33 cellular contexts compared by ENCODE assay signal in genomic region chr5:86885011-86885410, GRCh38.
DNase-seq lines count a peak whose midpoint lies in the region; ATAC-seq and TF ChIP-seq lines count a peak whose summit lies in the region.
"Had no signal": no experiment of that assay in that cellular context is flagged by ENCODE, and none has a peak within 500 bp of the region (broad histone marks: within the 10 kb centered on the region; RNA-seq: fewer than 3 reads in every experiment).

No MANE protein-coding gene starts in this region.

- H3K4me1 ChIP-seq in trophoblast cell (ENCODE audit: control insufficient read depth in 1 of 2, insufficient read depth in 2 of 2, low read length in 2 of 2): peaks cover 6 to 16% of the 10 kb centered on the region in 2 experiments
- H3K4me1 ChIP-seq: A549, BE2C, BLaER1, Caco-2 had no signal

- H3K36me3 Mint-ChIP-seq in neural crest cell (ENCODE audit: low read depth): no peaks in the 10 kb centered on the region
- H3K36me3 Mint-ChIP-seq: CD14-positive monocyte; CD4-positive, alpha-beta memory T cell; CD4-positive, CD25-positive, alpha-beta regulatory T cell; CD8-positive, alpha-beta memory T cell; CD8-positive, alpha-beta T cell had no signal

- H3K36me3 ChIP-seq in trophoblast cell (ENCODE audit: control insufficient read depth in 1 of 2, insufficient read depth in 2 of 2, low read length in 2 of 2): no peaks in the 10 kb centered on the region
- H3K36me3 ChIP-seq: BE2C; BLaER1; BLaER1 treated with 17β-estradiol and CSF1 and Interleukin-3, amounts not matched to agents 10 nM and 100 nM had no signal

- no peaks in the 10 kb centered on the region for H3K9me3 ChIP-seq in trophoblast cell (ENCODE audit: insufficient read depth, low read depth, low read length)
- H3K9me3 ChIP-seq: A549; BE2C; BLaER1; BLaER1 treated with 17β-estradiol and CSF1 and Interleukin-3, amounts not matched to agents 10 nM and 100 nM; Caco-2 had no signal

- H3K9me3 Mint-ChIP-seq in neural crest cell: no peaks in the 10 kb centered on the region
- H3K9me3 Mint-ChIP-seq: CD14-positive monocyte; CD4-positive, alpha-beta memory T cell; CD4-positive, alpha-beta T cell; CD4-positive, CD25-positive, alpha-beta regulatory T cell; CD8-positive, alpha-beta memory T cell; CD8-positive, alpha-beta T cell had no signal

- H2BK120ac ChIP-seq in trophoblast cell (ENCODE audit: insufficient read depth, low read length, poor library complexity): no peak overlapping the region

- H4K12ac ChIP-seq in trophoblast cell (ENCODE audit: low read depth, low read length): no peak overlapping the region

- no peak overlapping the region for H2AFZ ChIP-seq in trophoblast cell (ENCODE audit: insufficient read depth, low read length, poor library complexity)

- peak; percentile 18 for DNase-seq in NCI-H82 (lab: John Stamatoyannopoulos, UW)
- DNase-seq in NCI-H82 treated with DMSO at 0.1 percent for 48 hours (lab: John Stamatoyannopoulos, UW; ENCODE audit: unreplicated experiment): no peak
- DNase-seq in neural crest cell (ENCODE audit: low read depth, low spot score): no peak
- peak; percentile 46 to 90 for DNase-seq in trophoblast cell
- DNase-seq in NCI-H128 (lab: John Stamatoyannopoulos, UW; ENCODE audit: unreplicated experiment): no peak
- DNase-seq: 8988T; ACHN; AML-193; BE2C; C1 segment of cervical spinal cord; Caco-2; Calu3; CD4-positive, alpha-beta memory T cell; CD4-positive, alpha-beta T cell; CD4-positive, CD25-positive, alpha-beta regulatory T cell; CD8-positive, alpha-beta memory T cell; CD8-positive, alpha-beta T cell; COR-L47; DMS 273 treated with DMSO at 0.1 percent for 48 hours; DMS153; DMS53; DMS79; DMS79 treated with DMSO at 0.1 percent for 48 hours; DND-41; EL had no signal

- no peaks in the 10 kb centered on the region for H3K27me3 Mint-ChIP-seq in neural crest cell (ENCODE audit: low read depth)
- H3K27me3 Mint-ChIP-seq: CD4-positive, alpha-beta T cell; CD8-positive, alpha-beta memory T cell had no signal

- H3K27me3 ChIP-seq in trophoblast cell (ENCODE audit: insufficient read depth, low read length): no peaks in the 10 kb centered on the region
- H3K27me3 ChIP-seq: BE2C; BLaER1; BLaER1 treated with 17β-estradiol and CSF1 and Interleukin-3, amounts not matched to agents 10 nM and 100 nM had no signal

- TF ChIP-seq CTCF in neural crest cell (conservative IDR thresholded peaks at IDR 0.05): no peak

- no peak overlapping the region for H3K23ac ChIP-seq in trophoblast cell (ENCODE audit: low read length)

- H3K4ac ChIP-seq in trophoblast cell (ENCODE audit: low read depth, low read length): no peak overlapping the region

- H3K79me2 ChIP-seq in trophoblast cell (ENCODE audit: control insufficient read depth, insufficient read depth, low read length, poor library complexity): no peaks in the 10 kb centered on the region

- no peak overlapping the region for H3K4me2 ChIP-seq in trophoblast cell (ENCODE audit: low read length)
- H3K4me2 ChIP-seq: A549; BLaER1; BLaER1 treated with 17β-estradiol and CSF1 and Interleukin-3, amounts not matched to agents 10 nM and 100 nM had no signal

- H2AK5ac ChIP-seq in trophoblast cell (ENCODE audit: low read length): no peak overlapping the region

- no peak overlapping the region for H3K9ac ChIP-seq in trophoblast cell (ENCODE audit: low read length)
- H3K9ac ChIP-seq: BLaER1; BLaER1 treated with 17β-estradiol and CSF1 and Interleukin-3, amounts not matched to agents 10 nM and 100 nM had no signal

- H2BK12ac ChIP-seq in trophoblast cell (ENCODE audit: low read length): no peak overlapping the region

- H4K91ac ChIP-seq in trophoblast cell (ENCODE audit: low read depth, low read length): no peak overlapping the region

- H3K14ac ChIP-seq in trophoblast cell (ENCODE audit: low read length): no peak overlapping the region

- no peak overlapping the region for H3K4me3 ChIP-seq in trophoblast cell (ENCODE audit: low read depth, low read length)
- H3K4me3 ChIP-seq: A549; BLaER1; BLaER1 treated with 17β-estradiol and CSF1 and Interleukin-3, amounts not matched to agents 10 nM and 100 nM had no signal

- no peak overlapping the region for H3K4me3 Mint-ChIP-seq in neural crest cell
- H3K4me3 Mint-ChIP-seq: B cell; CD14-positive monocyte; CD4-positive, alpha-beta memory T cell; CD4-positive, alpha-beta T cell; CD4-positive, CD25-positive, alpha-beta regulatory T cell; CD8-positive, alpha-beta memory T cell; CD8-positive, alpha-beta T cell had no signal

- H3K27ac Mint-ChIP-seq in neural crest cell (ENCODE audit: unreplicated experiment): peak overlapping the region; percentile 48
- H3K27ac Mint-ChIP-seq: B cell; CD14-positive monocyte; CD4-positive, alpha-beta memory T cell; CD4-positive, alpha-beta T cell; CD4-positive, CD25-positive, alpha-beta regulatory T cell; CD8-positive, alpha-beta T cell had no signal

- no peak for ATAC-seq in GM21447 (IDR thresholded peaks at IDR 0.05; ENCODE audit: unreplicated experiment)
- ATAC-seq: A549; CD8-positive, alpha-beta T cell had no signal

- peaks cover 19% of the 10 kb centered on the region for H3K4me1 Mint-ChIP-seq in neural crest cell
- H3K4me1 Mint-ChIP-seq: B cell; CD14-positive monocyte; CD4-positive, CD25-positive, alpha-beta regulatory T cell; CD8-positive, alpha-beta memory T cell had no signal

- no peak overlapping the region for H3K27ac ChIP-seq in trophoblast cell (ENCODE audit: low read depth, low read length)
- H3K27ac ChIP-seq: 22Rv1; A549; BLaER1; BLaER1 treated with 17β-estradiol and CSF1 and Interleukin-3, amounts not matched to agents 10 nM and 100 nM; C4-2B had no signal

- no peak overlapping the region for H2BK5ac ChIP-seq in trophoblast cell (ENCODE audit: low read depth, low read length, poor library complexity)

- no CpG with 5 or more reads among the region's 2 CpGs for WGBS in trophoblast cell (ENCODE audit: extremely low coverage, insufficient coverage, insufficient read length)

- peaks cover 8% of the 10 kb centered on the region for H3K79me1 ChIP-seq in trophoblast cell (ENCODE audit: low read length)

- no peak overlapping the region for H3K18ac ChIP-seq in trophoblast cell (ENCODE audit: low read length)

- H4K8ac ChIP-seq in trophoblast cell (ENCODE audit: low read depth, low read length): no peak overlapping the region

Comparison
In these comparisons a context has a peak if more than half of its experiments do, and no peak if none do; other contexts are left out.
1. DNase-seq: peak in NCI-H82 (single experiment) and trophoblast cell (2 of 2); none in NCI-H82 treated with DMSO at 0.1 percent for 48 hours (single experiment), neural crest cell (single experiment) and NCI-H128 (single experiment).